Comparison of ENCODE assay signal across 22 cellular contexts in the genomic region with DNA sequence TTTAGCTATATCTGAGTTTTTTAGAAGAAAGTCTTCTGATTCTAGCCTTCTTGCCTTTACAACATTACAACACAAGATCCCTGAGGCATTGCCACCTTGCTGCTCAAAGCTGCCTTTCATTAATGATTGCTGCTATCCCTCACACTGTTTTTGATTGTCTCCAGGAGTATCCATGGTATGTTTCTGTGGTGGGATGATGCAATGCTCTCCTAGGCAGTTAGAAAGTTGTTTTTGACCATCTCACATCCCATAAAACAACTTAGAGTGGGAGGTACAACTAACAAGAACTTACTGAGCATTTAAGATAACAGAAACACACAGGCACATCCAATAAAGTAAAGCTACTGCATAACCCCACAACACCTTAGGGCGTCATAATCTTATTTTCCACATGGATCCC.
"Had no signal": no experiment of that assay in that cellular context is flagged by ENCODE, and none has a peak within 500 bp of the region (broad histone marks: within the 10 kb centered on the region; RNA-seq: fewer than 3 reads in every experiment).

No MANE protein-coding gene starts in this region.

- H3K36me3 Mint-ChIP-seq: activated naive CD4-positive, alpha-beta T cell treated with anti-CD3 and anti-CD28 coated beads, Interleukin-2, amount 50 U/mL, for 24 hours; immature natural killer cell; T-cell; type B pancreatic cell had no signal

- DNase-seq: activated CD4-positive, alpha-beta T cell treated with anti-CD3 and anti-CD28 coated beads, Interleukin-2, amount 50 U/mL, for 48 hours; activated CD4-positive, CD25-positive, alpha-beta regulatory T cell treated with anti-CD3 and anti-CD28 coated beads, Interleukin-2, amount 50 U/mL, for 72 hours; activated effector memory CD4-positive, alpha-beta T cell treated with anti-CD3 and anti-CD28 coated beads, Interleukin-2, amount 50 U/mL, for 16 hours; activated T-cell treated with anti-CD3 and anti-CD28 coated beads, Interleukin-2, amount 50 U/mL, for 4 hours; amniotic stem cell; effector CD8-positive, alpha-beta T cell; heart left ventricle; immature natural killer cell; left colon; mucosa of descending colon; naive thymus-derived CD4-positive, alpha-beta T cell; posterior cingulate gyrus; SK-N-SH; stimulated activated CD4-positive, alpha-beta T cell treated with anti-CD3 and anti-CD28 coated beads, Interleukin-15, amount 100 ng/mL, for 24 hours; T-cell; T1000 had no signal

- H3K4me3 Mint-ChIP-seq: activated naive CD4-positive, alpha-beta T cell treated with anti-CD3 and anti-CD28 coated beads, Interleukin-2, amount 50 U/mL, for 24 hours; activated T-cell treated with anti-CD3 and anti-CD28 coated beads, Interleukin-2, amount 50 U/mL, for 4 hours; immature natural killer cell; naive thymus-derived CD4-positive, alpha-beta T cell; stimulated activated naive CD8-positive, alpha-beta T cell treated with anti-CD3 and anti-CD28 coated beads, Interleukin-15, Interleukin-2, amounts not matched to agents 100 ng/mL and 50 ng/mL, for 24 hours; T-cell; type B pancreatic cell had no signal

- H3K4me3 ChIP-seq: heart left ventricle, lung, mucosa of descending colon, skin epidermis, suprapubic skin had no signal

- ATAC-seq: activated T-cell treated with anti-CD3 and anti-CD28 coated beads, Interleukin-2, amount 50 U/mL, for 4 hours; heart left ventricle; left colon; mucosa of descending colon; naive thymus-derived CD4-positive, alpha-beta T cell; T-cell had no signal

- H3K27ac Mint-ChIP-seq: activated naive CD4-positive, alpha-beta T cell treated with anti-CD3 and anti-CD28 coated beads, Interleukin-2, amount 50 U/mL, for 24 hours; immature natural killer cell; naive thymus-derived CD4-positive, alpha-beta T cell; stimulated activated naive CD8-positive, alpha-beta T cell treated with anti-CD3 and anti-CD28 coated beads, Interleukin-15, Interleukin-2, amounts not matched to agents 100 ng/mL and 50 ng/mL, for 24 hours; T-cell; type B pancreatic cell had no signal

- H3K4me1 Mint-ChIP-seq: activated naive CD4-positive, alpha-beta T cell treated with anti-CD3 and anti-CD28 coated beads, Interleukin-2, amount 50 U/mL, for 24 hours; immature natural killer cell; naive thymus-derived CD4-positive, alpha-beta T cell; T-cell had no signal

- H3K9me3 Mint-ChIP-seq: activated naive CD4-positive, alpha-beta T cell treated with anti-CD3 and anti-CD28 coated beads, Interleukin-2, amount 50 U/mL, for 24 hours; type B pancreatic cell had no signal

- H3K27me3 Mint-ChIP-seq: activated naive CD4-positive, alpha-beta T cell treated with anti-CD3 and anti-CD28 coated beads, Interleukin-2, amount 50 U/mL, for 24 hours; naive thymus-derived CD4-positive, alpha-beta T cell; stimulated activated naive CD8-positive, alpha-beta T cell treated with anti-CD3 and anti-CD28 coated beads, Interleukin-15, Interleukin-2, amounts not matched to agents 100 ng/mL and 50 ng/mL, for 24 hours; T-cell; type B pancreatic cell had no signal
